ENCODE assay signal across 1 cellular context in the genomic region with DNA sequence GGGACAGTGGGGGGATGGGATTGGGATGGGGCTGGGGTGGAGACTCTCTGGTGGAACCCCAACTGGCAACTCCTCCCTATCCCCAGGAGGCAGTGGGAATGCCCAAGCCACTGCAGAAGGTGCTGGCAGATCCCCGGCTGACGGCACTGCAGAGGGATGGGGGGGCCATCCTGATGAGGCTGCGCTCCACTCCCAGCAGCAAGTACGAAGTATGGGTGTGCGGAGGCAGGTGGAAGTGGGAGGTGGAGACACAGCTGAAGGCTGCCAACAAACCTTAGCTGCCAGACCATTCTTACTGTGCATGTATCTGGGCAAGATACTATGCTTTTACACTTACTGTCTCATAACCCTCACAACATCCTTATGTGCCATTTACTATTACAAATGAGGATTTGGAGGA.
A peak's percentile ranks its signal among the peaks of the same experiment; 100 is the strongest.
TF ChIP-seq lines count a peak whose summit lies in the region.

No MANE protein-coding gene starts in this region.

TF ChIP-seq in HepG2, 621 proteins besides CTCF, POLR2A, EP300 and RAD21:
- no peak for TF ChIP-seq CREBL2 (CRISPR knock-in tag; IDR thresholded peaks at IDR 0.05; ENCODE audit: borderline replicate concordance)
- TF ChIP-seq, protein P1, sequence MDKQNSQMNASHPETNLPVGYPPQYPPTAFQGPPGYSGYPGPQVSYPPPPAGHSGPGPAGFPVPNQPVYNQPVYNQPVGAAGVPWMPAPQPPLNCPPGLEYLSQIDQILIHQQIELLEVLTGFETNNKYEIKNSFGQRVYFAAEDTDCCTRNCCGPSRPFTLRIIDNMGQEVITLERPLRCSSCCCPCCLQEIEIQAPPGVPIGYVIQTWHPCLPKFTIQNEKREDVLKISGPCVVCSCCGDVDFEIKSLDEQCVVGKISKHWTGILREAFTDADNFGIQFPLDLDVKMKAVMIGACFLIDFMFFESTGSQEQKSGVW (CRISPR knock-in tag; IDR thresholded peaks at IDR 0.05; ENCODE audit: borderline replicate concordance) = no peak
- peak; percentile 44 for TF ChIP-seq AGO2 (optimal IDR thresholded peaks at IDR 0.05; ENCODE audit: low read depth, low read length)
- TF ChIP-seq NCOR1 (IDR thresholded peaks at IDR 0.05; ENCODE audit: borderline replicate concordance, low read length) = no peak
- TF ChIP-seq, protein P2, sequence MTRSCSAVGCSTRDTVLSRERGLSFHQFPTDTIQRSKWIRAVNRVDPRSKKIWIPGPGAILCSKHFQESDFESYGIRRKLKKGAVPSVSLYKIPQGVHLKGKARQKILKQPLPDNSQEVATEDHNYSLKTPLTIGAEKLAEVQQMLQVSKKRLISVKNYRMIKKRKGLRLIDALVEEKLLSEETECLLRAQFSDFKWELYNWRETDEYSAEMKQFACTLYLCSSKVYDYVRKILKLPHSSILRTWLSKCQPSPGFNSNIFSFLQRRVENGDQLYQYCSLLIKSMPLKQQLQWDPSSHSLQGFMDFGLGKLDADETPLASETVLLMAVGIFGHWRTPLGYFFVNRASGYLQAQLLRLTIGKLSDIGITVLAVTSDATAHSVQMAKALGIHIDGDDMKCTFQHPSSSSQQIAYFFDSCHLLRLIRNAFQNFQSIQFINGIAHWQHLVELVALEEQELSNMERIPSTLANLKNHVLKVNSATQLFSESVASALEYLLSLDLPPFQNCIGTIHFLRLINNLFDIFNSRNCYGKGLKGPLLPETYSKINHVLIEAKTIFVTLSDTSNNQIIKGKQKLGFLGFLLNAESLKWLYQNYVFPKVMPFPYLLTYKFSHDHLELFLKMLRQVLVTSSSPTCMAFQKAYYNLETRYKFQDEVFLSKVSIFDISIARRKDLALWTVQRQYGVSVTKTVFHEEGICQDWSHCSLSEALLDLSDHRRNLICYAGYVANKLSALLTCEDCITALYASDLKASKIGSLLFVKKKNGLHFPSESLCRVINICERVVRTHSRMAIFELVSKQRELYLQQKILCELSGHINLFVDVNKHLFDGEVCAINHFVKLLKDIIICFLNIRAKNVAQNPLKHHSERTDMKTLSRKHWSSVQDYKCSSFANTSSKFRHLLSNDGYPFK (CRISPR knock-in tag; IDR thresholded peaks at IDR 0.05; ENCODE audit: borderline replicate concordance) = no peak
- TF ChIP-seq MIER3 (CRISPR knock-in tag; IDR thresholded peaks at IDR 0.05; ENCODE audit: borderline replicate concordance) = no peak
- TF ChIP-seq RBFOX2 (IDR thresholded peaks at IDR 0.05; ENCODE audit: low read depth, low read length) = 0 out of 2 replicates have a peak, but pooled peaks have one; percentile 20
